Comparison of ENCODE assay signal across 9 cellular contexts in the genomic region with DNA sequence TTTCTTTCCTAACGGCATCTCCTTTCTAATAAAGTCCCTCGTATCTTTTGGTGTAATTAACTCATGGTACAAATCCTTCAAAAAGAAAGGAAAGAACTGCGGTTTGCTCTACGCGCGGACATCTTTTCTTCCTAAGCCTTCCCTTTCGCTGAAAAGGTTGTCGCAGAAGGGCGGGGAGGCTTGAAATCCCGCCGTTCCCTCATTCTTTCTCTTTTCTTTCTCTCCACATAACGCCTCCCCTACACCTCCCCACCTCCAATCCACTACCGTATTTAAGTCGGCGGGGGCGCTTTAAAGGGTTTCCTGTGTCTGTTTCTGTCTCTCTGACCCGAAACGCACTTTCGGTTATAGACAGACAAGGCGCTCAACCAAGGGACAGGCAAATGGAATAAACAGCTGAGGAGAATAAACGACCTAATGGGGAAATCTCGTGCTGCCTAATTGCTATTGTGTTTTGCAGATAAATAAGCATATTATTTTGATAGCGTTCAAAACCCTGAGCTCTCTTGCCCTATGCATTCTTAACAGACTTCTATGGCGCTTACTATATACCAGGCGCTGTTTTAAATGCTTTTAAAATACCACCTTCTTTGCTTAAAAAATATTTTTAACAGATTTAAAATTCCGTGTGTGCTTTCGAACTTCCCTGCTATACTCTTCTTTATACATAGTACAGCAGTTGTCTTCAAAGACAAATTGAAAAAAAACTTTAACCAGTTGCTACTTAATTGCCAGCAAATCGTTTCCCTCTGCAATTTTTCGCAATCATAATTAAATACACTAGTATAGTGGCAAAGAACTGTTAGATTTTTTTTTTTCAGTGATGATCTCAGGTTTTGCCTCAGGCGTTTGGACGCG. TPM values are rescaled to one million over a fixed set of nuclear protein-coding genes. Genes with fewer than 3 reads are reported as not detected.
DNase-seq lines count a peak whose midpoint lies in the region; ATAC-seq and TF ChIP-seq lines count a peak whose summit lies in the region.
"Had no signal": no experiment of that assay in that cellular context is flagged by ENCODE, and none has a peak within 500 bp of the region (broad histone marks: within the 10 kb centered on the region; RNA-seq: fewer than 3 reads in every experiment).

No MANE protein-coding gene starts in this region.

- peak overlapping the region; percentile 87 to 92 for H3K4me3 Mint-ChIP-seq in activated T-cell treated with anti-CD3 and anti-CD28 coated beads, Interleukin-2, amount 50 U/mL, for 72 hours
- H3K4me3 Mint-ChIP-seq in nephron progenitor cell = peak overlapping the region; percentile 89

- H3K27me3 ChIP-seq in testis = no peaks in the 10 kb centered on the region

- H3K4me1 Mint-ChIP-seq in activated T-cell treated with anti-CD3 and anti-CD28 coated beads, Interleukin-2, amount 50 U/mL, for 72 hours (ENCODE audit: low read depth) = peaks cover 54% of the 10 kb centered on the region
- H3K4me1 Mint-ChIP-seq in nephron progenitor cell = peaks cover 68% of the 10 kb centered on the region

- TF ChIP-seq CTCF in fibroblast of the aortic adventitia (IDR thresholded peaks at IDR 0.05; ENCODE audit: insufficient read depth, low read length) = peak; percentile 1
- no peak for TF ChIP-seq CTCF in nephron progenitor cell (IDR thresholded peaks at IDR 0.05)
- no peak for TF ChIP-seq CTCF in testis (IDR thresholded peaks at IDR 0.05)

- H3K36me3 Mint-ChIP-seq in activated T-cell treated with anti-CD3 and anti-CD28 coated beads, Interleukin-2, amount 50 U/mL, for 72 hours (ENCODE audit: insufficient read depth in 2 of 2) = peaks cover 0 to 1% of the 10 kb centered on the region in 2 donors
- H3K36me3 Mint-ChIP-seq in nephron progenitor cell (ENCODE audit: low read depth) = no peaks in the 10 kb centered on the region

- peak overlapping the region; percentile 83 to 90 for H3K27ac ChIP-seq in testis

- intact Hi-C loops in testis (cut with DNase I; ENCODE audit: low total_unique reads) = no loop called here

- peaks cover 6% of the 10 kb centered on the region for H3K4me1 ChIP-seq in testis

- ATAC-seq in HG02884 (IDR thresholded peaks at IDR 0.05; ENCODE audit: unreplicated experiment) = peak; percentile 61
- ATAC-seq in activated T-cell treated with anti-CD3 and anti-CD28 coated beads, Interleukin-2, amount 50 U/mL, for 72 hours (replicated peaks in 1 of 2) = peak; percentile 53 to 60

- peak; percentile 50 to 57 for DNase-seq in NCI-H2081 (lab: John Stamatoyannopoulos, UW)
- no peak for DNase-seq in NCI-H2081 treated with DMSO at 0.1 percent for 48 hours (lab: John Stamatoyannopoulos, UW)
- peak; percentile 96 for DNase-seq in NCI-H524 treated with DMSO at 0.1 percent for 48 hours (lab: John Stamatoyannopoulos, UW)
- DNase-seq in activated T-cell treated with anti-CD3 and anti-CD28 coated beads, Interleukin-2, amount 50 U/mL, for 72 hours = peak; percentile 67 to 77
- DNase-seq in fibroblast of the aortic adventitia (ENCODE audit: low read depth) = peak; percentile 55
- peak; percentile 66 for DNase-seq in nephron progenitor cell
- DNase-seq in testis = peak; percentile 86

- no peaks in the 10 kb centered on the region for H3K36me3 ChIP-seq in testis (ENCODE audit: low read depth, missing control alignments)

- H3K9me3 Mint-ChIP-seq in activated T-cell treated with anti-CD3 and anti-CD28 coated beads, Interleukin-2, amount 50 U/mL, for 72 hours = no peaks in the 10 kb centered on the region
- no peaks in the 10 kb centered on the region for H3K9me3 Mint-ChIP-seq in nephron progenitor cell

- no peaks in the 10 kb centered on the region for H3K9me3 ChIP-seq in testis

- peak overlapping the region; percentile 78 for H3K4me3 ChIP-seq in fibroblast of the aortic adventitia (ENCODE audit: low read depth, low read length)
- H3K4me3 ChIP-seq in testis = peak overlapping the region; percentile 60 to 80

- H3K27ac Mint-ChIP-seq in activated T-cell treated with anti-CD3 and anti-CD28 coated beads, Interleukin-2, amount 50 U/mL, for 72 hours = no peak overlapping the region
- H3K27ac Mint-ChIP-seq in nephron progenitor cell = peak overlapping the region; percentile 91

- H3K27me3 Mint-ChIP-seq in activated T-cell treated with anti-CD3 and anti-CD28 coated beads, Interleukin-2, amount 50 U/mL, for 72 hours (ENCODE audit: low read depth) = peaks cover 50% of the 10 kb centered on the region
- H3K27me3 Mint-ChIP-seq in nephron progenitor cell (ENCODE audit: low read depth, poor library complexity) = no peaks in the 10 kb centered on the region

- TF ChIP-seq POLR2A in testis (IDR thresholded peaks at IDR 0.05) = no peak

- 5 to 11% methylated on average over 32 of the region's 32 CpGs for WGBS in testis, 2 donors

RNA-seq across cellular contexts. Expression of gene HEY2, which starts 2.5 kb away (rescaled TPM):
- total RNA-seq in activated T-cell treated with anti-CD3 and anti-CD28 coated beads, Interleukin-2, amount 50 U/mL, for 72 hours = under 1 TPM in 1 of 2 donors, not detected in 1; 0.12 TPM
- total RNA-seq in fibroblast of the aortic adventitia (ENCODE audit: low replicate concordance) (0.09 and 0.25 TPM in 2 replicates), testis (1 to 10 TPM; 7.3 to 8.7 TPM)
- polyA plus RNA-seq in testis (ENCODE audit: insufficient read depth, low read depth, low replicate concordance) = 12.3 TPM
- polyA plus RNA-seq: BJ had no signal

RNA-seq across cellular contexts. Expression of gene NCOA7, which starts 43.8 kb away (rescaled TPM):
- total RNA-seq in activated T-cell treated with anti-CD3 and anti-CD28 coated beads, Interleukin-2, amount 50 U/mL, for 72 hours = 10 to 100 TPM; 59.6 to 69.1 TPM
- total RNA-seq in fibroblast of the aortic adventitia (ENCODE audit: low replicate concordance) (41.7 and 90.3 TPM in 2 replicates), testis (10 to 100 TPM; 18.9 to 26.7 TPM)
- polyA plus RNA-seq in testis (ENCODE audit: insufficient read depth, low read depth, low replicate concordance) = 7.5 TPM
